1 cellular context compared by ENCODE assay signal in the genomic region with DNA sequence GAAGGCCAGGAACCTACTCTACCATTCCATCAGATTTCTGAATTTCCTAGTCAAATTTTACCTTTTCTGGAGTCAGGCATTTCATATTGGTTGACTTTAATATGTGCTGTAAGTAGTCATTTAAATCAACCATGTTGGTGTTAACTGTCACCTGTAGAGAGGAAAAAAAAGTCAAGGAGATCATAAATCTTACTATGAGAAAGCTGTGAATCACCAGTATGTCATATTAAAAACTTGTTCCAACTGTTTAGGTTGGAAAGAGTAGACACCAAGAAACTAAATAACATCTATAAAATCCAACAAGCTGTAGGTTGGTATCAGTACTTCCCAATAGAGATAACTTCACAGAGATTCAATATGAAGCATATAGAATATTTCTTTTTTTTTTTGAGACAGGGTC.
TF ChIP-seq lines count a peak whose summit lies in the region.

No MANE protein-coding gene starts in this region.

TF ChIP-seq in SK-N-SH treated with all-trans-retinoic acid at 6 μM for 48 hours, 23 proteins besides CTCF, POLR2A, EP300 and RAD21 (continued from another document):
- TF ChIP-seq, protein P1, sequence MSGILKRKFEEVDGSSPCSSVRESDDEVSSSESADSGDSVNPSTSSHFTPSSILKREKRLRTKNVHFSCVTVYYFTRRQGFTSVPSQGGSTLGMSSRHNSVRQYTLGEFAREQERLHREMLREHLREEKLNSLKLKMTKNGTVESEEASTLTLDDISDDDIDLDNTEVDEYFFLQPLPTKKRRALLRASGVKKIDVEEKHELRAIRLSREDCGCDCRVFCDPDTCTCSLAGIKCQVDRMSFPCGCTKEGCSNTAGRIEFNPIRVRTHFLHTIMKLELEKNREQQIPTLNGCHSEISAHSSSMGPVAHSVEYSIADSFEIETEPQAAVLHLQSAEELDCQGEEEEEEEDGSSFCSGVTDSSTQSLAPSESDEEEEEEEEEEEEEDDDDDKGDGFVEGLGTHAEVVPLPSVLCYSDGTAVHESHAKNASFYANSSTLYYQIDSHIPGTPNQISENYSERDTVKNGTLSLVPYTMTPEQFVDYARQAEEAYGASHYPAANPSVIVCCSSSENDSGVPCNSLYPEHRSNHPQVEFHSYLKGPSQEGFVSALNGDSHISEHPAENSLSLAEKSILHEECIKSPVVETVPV (CRISPR knock-in tag; IDR thresholded peaks at IDR 0.05): no peak
- TF ChIP-seq ZFP3 (CRISPR knock-in tag; IDR thresholded peaks at IDR 0.05): no peak
- TF ChIP-seq ZNF8 (CRISPR knock-in tag; IDR thresholded peaks at IDR 0.05): no peak
- no peak for TF ChIP-seq OSR1 (CRISPR knock-in tag; IDR thresholded peaks at IDR 0.05)
- TF ChIP-seq ARNTL (CRISPR knock-in tag; IDR thresholded peaks at IDR 0.05; ENCODE audit: borderline replicate concordance, low read depth): no peak
- TF ChIP-seq, protein P2, sequence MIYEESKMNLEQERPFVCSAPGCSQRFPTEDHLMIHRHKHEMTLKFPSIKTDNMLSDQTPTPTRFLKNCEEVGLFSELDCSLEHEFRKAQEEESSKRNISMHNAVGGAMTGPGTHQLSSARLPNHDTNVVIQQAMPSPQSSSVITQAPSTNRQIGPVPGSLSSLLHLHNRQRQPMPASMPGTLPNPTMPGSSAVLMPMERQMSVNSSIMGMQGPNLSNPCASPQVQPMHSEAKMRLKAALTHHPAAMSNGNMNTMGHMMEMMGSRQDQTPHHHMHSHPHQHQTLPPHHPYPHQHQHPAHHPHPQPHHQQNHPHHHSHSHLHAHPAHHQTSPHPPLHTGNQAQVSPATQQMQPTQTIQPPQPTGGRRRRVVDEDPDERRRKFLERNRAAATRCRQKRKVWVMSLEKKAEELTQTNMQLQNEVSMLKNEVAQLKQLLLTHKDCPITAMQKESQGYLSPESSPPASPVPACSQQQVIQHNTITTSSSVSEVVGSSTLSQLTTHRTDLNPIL (CRISPR knock-in tag; IDR thresholded peaks at IDR 0.05; ENCODE audit: low read depth): no peak
- TF ChIP-seq, protein P3, sequence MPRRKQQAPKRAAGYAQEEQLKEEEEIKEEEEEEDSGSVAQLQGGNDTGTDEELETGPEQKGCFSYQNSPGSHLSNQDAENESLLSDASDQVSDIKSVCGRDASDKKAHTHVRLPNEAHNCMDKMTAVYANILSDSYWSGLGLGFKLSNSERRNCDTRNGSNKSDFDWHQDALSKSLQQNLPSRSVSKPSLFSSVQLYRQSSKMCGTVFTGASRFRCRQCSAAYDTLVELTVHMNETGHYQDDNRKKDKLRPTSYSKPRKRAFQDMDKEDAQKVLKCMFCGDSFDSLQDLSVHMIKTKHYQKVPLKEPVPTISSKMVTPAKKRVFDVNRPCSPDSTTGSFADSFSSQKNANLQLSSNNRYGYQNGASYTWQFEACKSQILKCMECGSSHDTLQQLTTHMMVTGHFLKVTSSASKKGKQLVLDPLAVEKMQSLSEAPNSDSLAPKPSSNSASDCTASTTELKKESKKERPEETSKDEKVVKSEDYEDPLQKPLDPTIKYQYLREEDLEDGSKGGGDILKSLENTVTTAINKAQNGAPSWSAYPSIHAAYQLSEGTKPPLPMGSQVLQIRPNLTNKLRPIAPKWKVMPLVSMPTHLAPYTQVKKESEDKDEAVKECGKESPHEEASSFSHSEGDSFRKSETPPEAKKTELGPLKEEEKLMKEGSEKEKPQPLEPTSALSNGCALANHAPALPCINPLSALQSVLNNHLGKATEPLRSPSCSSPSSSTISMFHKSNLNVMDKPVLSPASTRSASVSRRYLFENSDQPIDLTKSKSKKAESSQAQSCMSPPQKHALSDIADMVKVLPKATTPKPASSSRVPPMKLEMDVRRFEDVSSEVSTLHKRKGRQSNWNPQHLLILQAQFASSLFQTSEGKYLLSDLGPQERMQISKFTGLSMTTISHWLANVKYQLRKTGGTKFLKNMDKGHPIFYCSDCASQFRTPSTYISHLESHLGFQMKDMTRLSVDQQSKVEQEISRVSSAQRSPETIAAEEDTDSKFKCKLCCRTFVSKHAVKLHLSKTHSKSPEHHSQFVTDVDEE (CRISPR knock-in tag; IDR thresholded peaks at IDR 0.05): no peak
- no peak for TF ChIP-seq TOX (CRISPR knock-in tag; IDR thresholded peaks at IDR 0.05; ENCODE audit: borderline replicate concordance)
- TF ChIP-seq, protein P4, sequence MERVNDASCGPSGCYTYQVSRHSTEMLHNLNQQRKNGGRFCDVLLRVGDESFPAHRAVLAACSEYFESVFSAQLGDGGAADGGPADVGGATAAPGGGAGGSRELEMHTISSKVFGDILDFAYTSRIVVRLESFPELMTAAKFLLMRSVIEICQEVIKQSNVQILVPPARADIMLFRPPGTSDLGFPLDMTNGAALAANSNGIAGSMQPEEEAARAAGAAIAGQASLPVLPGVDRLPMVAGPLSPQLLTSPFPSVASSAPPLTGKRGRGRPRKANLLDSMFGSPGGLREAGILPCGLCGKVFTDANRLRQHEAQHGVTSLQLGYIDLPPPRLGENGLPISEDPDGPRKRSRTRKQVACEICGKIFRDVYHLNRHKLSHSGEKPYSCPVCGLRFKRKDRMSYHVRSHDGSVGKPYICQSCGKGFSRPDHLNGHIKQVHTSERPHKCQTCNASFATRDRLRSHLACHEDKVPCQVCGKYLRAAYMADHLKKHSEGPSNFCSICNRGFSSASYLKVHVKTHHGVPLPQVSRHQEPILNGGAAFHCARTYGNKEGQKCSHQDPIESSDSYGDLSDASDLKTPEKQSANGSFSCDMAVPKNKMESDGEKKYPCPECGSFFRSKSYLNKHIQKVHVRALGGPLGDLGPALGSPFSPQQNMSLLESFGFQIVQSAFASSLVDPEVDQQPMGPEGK (CRISPR knock-in tag; IDR thresholded peaks at IDR 0.05; ENCODE audit: borderline replicate concordance): no peak
- TF ChIP-seq, protein P5, sequence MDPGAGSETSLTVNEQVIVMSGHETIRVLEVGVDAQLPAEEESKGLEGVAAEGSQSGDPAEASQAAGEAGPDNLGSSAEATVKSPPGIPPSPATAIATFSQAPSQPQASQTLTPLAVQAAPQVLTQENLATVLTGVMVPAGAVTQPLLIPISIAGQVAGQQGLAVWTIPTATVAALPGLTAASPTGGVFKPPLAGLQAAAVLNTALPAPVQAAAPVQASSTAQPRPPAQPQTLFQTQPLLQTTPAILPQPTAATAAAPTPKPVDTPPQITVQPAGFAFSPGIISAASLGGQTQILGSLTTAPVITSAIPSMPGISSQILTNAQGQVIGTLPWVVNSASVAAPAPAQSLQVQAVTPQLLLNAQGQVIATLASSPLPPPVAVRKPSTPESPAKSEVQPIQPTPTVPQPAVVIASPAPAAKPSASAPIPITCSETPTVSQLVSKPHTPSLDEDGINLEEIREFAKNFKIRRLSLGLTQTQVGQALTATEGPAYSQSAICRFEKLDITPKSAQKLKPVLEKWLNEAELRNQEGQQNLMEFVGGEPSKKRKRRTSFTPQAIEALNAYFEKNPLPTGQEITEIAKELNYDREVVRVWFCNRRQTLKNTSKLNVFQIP (CRISPR knock-in tag; IDR thresholded peaks at IDR 0.05; ENCODE audit: borderline replicate concordance, low read depth): no peak
- TF ChIP-seq TCF4 (CRISPR knock-in tag; IDR thresholded peaks at IDR 0.05; ENCODE audit: borderline replicate concordance): no peak
- TF ChIP-seq ZFP30 (CRISPR knock-in tag; IDR thresholded peaks at IDR 0.05): no peak
- no peak for TF ChIP-seq GLIS3 (CRISPR knock-in tag; IDR thresholded peaks at IDR 0.05)
TF ChIP-seq in SK-N-SH treated with all-trans-retinoic acid at 6 μM for 48 hours: peak in this region for 0.
